Comparison of ENCODE assay signal across 8 cellular contexts in the genomic region with DNA sequence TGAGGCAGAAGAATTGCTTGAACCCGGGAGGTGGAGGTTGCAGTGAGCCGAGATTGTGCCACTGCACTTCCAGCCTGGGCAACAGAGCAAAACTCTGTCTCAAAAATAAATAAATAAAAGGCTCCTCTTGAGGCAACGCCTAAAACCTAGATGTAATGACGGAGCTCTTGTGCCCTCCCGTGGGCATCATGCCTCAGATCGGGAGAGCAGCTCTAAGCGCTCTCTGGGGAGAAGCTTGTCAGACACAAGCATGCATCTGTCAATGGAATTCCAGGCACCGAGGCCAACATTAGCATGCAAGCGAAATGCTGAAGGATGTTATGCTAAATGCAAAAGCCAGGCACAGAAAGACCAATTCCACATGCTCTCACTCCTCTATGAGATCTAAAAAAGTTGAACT. TPM values are rescaled to one million over a fixed set of nuclear protein-coding genes. Genes with fewer than 3 reads are reported as not detected.
A peak's percentile ranks its signal among the peaks of the same experiment; 100 is the strongest.
DNase-seq lines count a peak whose midpoint lies in the region; ATAC-seq, FAIRE-seq and TF ChIP-seq lines count a peak whose summit lies in the region.

No MANE protein-coding gene starts in this region.

- H3K27me3 Mint-ChIP-seq in natural killer cell treated with Interleukin-12 subunit alpha and Interleukin-12 subunit beta and Interleukin-15 and Interleukin-18, amount 100 ng/mL, for 72 hours, result peaks cover 14 to 15% of the 10 kb centered on the region in 2 donors

- no peaks in the 10 kb centered on the region for H3K36me3 Mint-ChIP-seq in natural killer cell treated with Interleukin-12 subunit alpha and Interleukin-12 subunit beta and Interleukin-15 and Interleukin-18, amount 100 ng/mL, for 72 hours

- no peak for FAIRE-seq in D721Med (lab: Jason Lieb, UNC)
- no peak for FAIRE-seq in urothelium cell line (lab: Jason Lieb, UNC)

- no peak for ATAC-seq in natural killer cell treated with Interleukin-12 subunit alpha and Interleukin-12 subunit beta and Interleukin-15 and Interleukin-18, amount 100 ng/mL, for 72 hours
- no peak for ATAC-seq in HG03108 (IDR thresholded peaks at IDR 0.05; ENCODE audit: unreplicated experiment)

- peak; percentile 85 for TF ChIP-seq CTCF in D721Med (IDR thresholded peaks at IDR 0.05; ENCODE audit: insufficient read depth, missing control alignments)

- no peak overlapping the region for H3K4me3 Mint-ChIP-seq in natural killer cell treated with Interleukin-12 subunit alpha and Interleukin-12 subunit beta and Interleukin-15 and Interleukin-18, amount 100 ng/mL, for 72 hours

- no peaks in the 10 kb centered on the region for H3K4me1 Mint-ChIP-seq in natural killer cell treated with Interleukin-12 subunit alpha and Interleukin-12 subunit beta and Interleukin-15 and Interleukin-18, amount 100 ng/mL, for 72 hours (ENCODE audit: low read depth in 2 of 2)

- peaks cover 3% of the 10 kb centered on the region for H3K9me3 Mint-ChIP-seq in natural killer cell treated with Interleukin-12 subunit alpha and Interleukin-12 subunit beta and Interleukin-15 and Interleukin-18, amount 100 ng/mL, for 72 hours

- intact Hi-C loops in head of caudate nucleus (cut with DNase I), result loop anchor here (5.0 kb wide), 1 partner anchor 121 kb away; no protein-coding TSS in a partner anchor

- no peak overlapping the region for H3K27ac Mint-ChIP-seq in natural killer cell treated with Interleukin-12 subunit alpha and Interleukin-12 subunit beta and Interleukin-15 and Interleukin-18, amount 100 ng/mL, for 72 hours

- no peak for DNase-seq in D721Med (ENCODE audit: insufficient read length, low spot score)
- peak; percentile 90 for DNase-seq in NCI-H1694 treated with DMSO at 0.1 percent for 48 hours (lab: John Stamatoyannopoulos, UW)
- DNase-seq in T1000 (lab: John Stamatoyannopoulos, UW), result peak; percentile 39
- DNase-seq in head of caudate nucleus, result peak; percentile 42 to 90 (median 75)
- peak; percentile 42 for DNase-seq in urothelium cell line (ENCODE audit: low spot score)
- no peak for DNase-seq in natural killer cell treated with Interleukin-12 subunit alpha and Interleukin-12 subunit beta and Interleukin-15 and Interleukin-18, amount 100 ng/mL, for 72 hours (ENCODE audit: low spot score)
- no peak for DNase-seq in cortex of kidney (lab: John Stamatoyannopoulos, UW)

RNA-seq across cellular contexts. Expression of gene MRI1, which starts 45.6 kb away (rescaled TPM):
- total RNA-seq in natural killer cell treated with Interleukin-12 subunit alpha and Interleukin-12 subunit beta and Interleukin-15 and Interleukin-18, amount 100 ng/mL, for 72 hours, result 10 to 100 TPM; 29.1 to 70.0 TPM

RNA-seq across cellular contexts. Expression of gene C19orf53, which starts 55.5 kb away (rescaled TPM):
- 10 to 100 TPM; 53.0 to 83.6 TPM for total RNA-seq in natural killer cell treated with Interleukin-12 subunit alpha and Interleukin-12 subunit beta and Interleukin-15 and Interleukin-18, amount 100 ng/mL, for 72 hours

Comparison
In these comparisons a context has a peak if more than half of its experiments do, and no peak if none do; other contexts are left out.
1. DNase-seq: peak in NCI-H1694 treated with DMSO at 0.1 percent for 48 hours (single experiment), T1000 (single experiment), head of caudate nucleus (42 of 42) and urothelium cell line (single experiment); none in D721Med (single experiment), natural killer cell treated with Interleukin-12 subunit alpha and Interleukin-12 subunit beta and Interleukin-15 and Interleukin-18, amount 100 ng/mL, for 72 hours (single experiment) and cortex of kidney (single experiment).